In genomic region chr1:208038303-208038702, GRCh38 we compare ENCODE assay signal across 5 cellular contexts.
"Had no signal": no experiment of that assay in that cellular context is flagged by ENCODE, and none has a peak within 500 bp of the region (broad histone marks: within the 10 kb centered on the region; RNA-seq: fewer than 3 reads in every experiment).

No MANE protein-coding gene starts in this region.

- H3K4me3 ChIP-seq: GM23338, K562 had no signal

- H2AFZ ChIP-seq: GM23338 had no signal

- H3K4me2 ChIP-seq: GM23338 had no signal

- DNase-seq: H9, HCEC 1CT, IMR-90 had no signal
